ENCODE assay signal across 25 cellular contexts in genomic region chr14:64184103-64184729, GRCh38.
A peak's percentile ranks its signal among the peaks of the same experiment; 100 is the strongest.
DNase-seq lines count a peak whose midpoint lies in the region; ATAC-seq and TF ChIP-seq lines count a peak whose summit lies in the region.
"Had no signal": no experiment of that assay in that cellular context is flagged by ENCODE, and none has a peak within 500 bp of the region (broad histone marks: within the 10 kb centered on the region; RNA-seq: fewer than 3 reads in every experiment).

No MANE protein-coding gene starts in this region.

- no peaks in the 10 kb centered on the region for H3K9me3 ChIP-seq in DND-41 (ENCODE audit: insufficient read depth, low read length, severe bottlenecking)
- no peaks in the 10 kb centered on the region for H3K9me3 ChIP-seq in SK-N-MC (ENCODE audit: low read depth, low read length)
- no peaks in the 10 kb centered on the region for H3K9me3 ChIP-seq in tibial nerve

- no peaks in the 10 kb centered on the region for H3K27me3 Mint-ChIP-seq in memory B cell
- H3K27me3 Mint-ChIP-seq: CD4-positive, alpha-beta T cell had no signal

- no peak for TF ChIP-seq POLR2A in tibial nerve (IDR thresholded peaks at IDR 0.05)

- TF ChIP-seq CTCF in DND-41 (IDR thresholded peaks at IDR 0.05; ENCODE audit: borderline replicate concordance, extremely low read depth, low read length, poor library complexity, severe bottlenecking) (no peak), tibial nerve (IDR thresholded peaks at IDR 0.05) (no peak)

- no peak overlapping the region for H2AFZ ChIP-seq in DND-41 (ENCODE audit: low read depth, low read length)
- H2AFZ ChIP-seq: GM23248 had no signal

- H3K27ac ChIP-seq in DND-41 (ENCODE audit: low read length) = no peak overlapping the region
- 0 out of 2 replicates have a peak overlapping the region, but pooled peaks have one; percentile 22 for H3K27ac ChIP-seq in SK-N-MC
- no peak overlapping the region for H3K27ac ChIP-seq in tibial nerve
- H3K27ac ChIP-seq: BLaER1 treated with 17β-estradiol and CSF1 and Interleukin-3, amounts not matched to agents 10 nM and 100 nM; GM23248 had no signal

- no peaks in the 10 kb centered on the region for H3K79me2 ChIP-seq in DND-41 (ENCODE audit: insufficient read depth, low read length)

- H3K9me3 Mint-ChIP-seq in memory B cell = no peaks in the 10 kb centered on the region
- H3K9me3 Mint-ChIP-seq in stimulated activated effector memory CD8-positive, alpha-beta T cell treated with anti-CD3 and anti-CD28 coated beads, Interleukin-12 subunit alpha, Interleukin-12 subunit beta, amount 100 ng/mL, for 72 hours = no peaks in the 10 kb centered on the region
- H3K9me3 Mint-ChIP-seq: CD4-positive, alpha-beta T cell had no signal

- peaks cover 62% of the 10 kb centered on the region for H3K36me3 ChIP-seq in DND-41 (ENCODE audit: insufficient read depth, low read length)
- peaks cover 4% of the 10 kb centered on the region; the same call in 1 of the 2 replicates for H3K36me3 ChIP-seq in SK-N-MC (ENCODE audit: insufficient read depth, low read length)
- peaks cover 0 to 57% (median 0%) of the 10 kb centered on the region in 3 donors for H3K36me3 ChIP-seq in tibial nerve

- no peaks in the 10 kb centered on the region for H4K20me1 ChIP-seq in DND-41 (ENCODE audit: insufficient read depth, low read length)
- H4K20me1 ChIP-seq: BLaER1 treated with 17β-estradiol and CSF1 and Interleukin-3, amounts not matched to agents 10 nM and 100 nM had no signal

- no peak overlapping the region for H3K9ac ChIP-seq in DND-41 (ENCODE audit: low read depth, low read length)
- no peak overlapping the region for H3K9ac ChIP-seq in SK-N-MC (ENCODE audit: insufficient read length)
- H3K9ac ChIP-seq: BLaER1 treated with 17β-estradiol and CSF1 and Interleukin-3, amounts not matched to agents 10 nM and 100 nM; GM23248 had no signal

- H3K4me2 ChIP-seq in DND-41 (ENCODE audit: insufficient read depth, low read length) = no peak overlapping the region
- H3K4me2 ChIP-seq: BLaER1 treated with 17β-estradiol and CSF1 and Interleukin-3, amounts not matched to agents 10 nM and 100 nM had no signal

- no peak overlapping the region for H3K4me3 Mint-ChIP-seq in memory B cell
- no peak overlapping the region for H3K4me3 Mint-ChIP-seq in stimulated activated effector memory CD8-positive, alpha-beta T cell treated with anti-CD3 and anti-CD28 coated beads, Interleukin-12 subunit alpha, Interleukin-12 subunit beta, amount 100 ng/mL, for 72 hours
- H3K4me3 Mint-ChIP-seq: CD4-positive, alpha-beta T cell; H9 had no signal

- DNase-seq in DND-41 = no peak
- DNase-seq in SK-N-MC (ENCODE audit: low read depth, low spot score) = no peak
- no peak for DNase-seq in memory B cell (ENCODE audit: low spot score in 2 of 2)
- no peak for DNase-seq in stimulated activated effector memory CD8-positive, alpha-beta T cell treated with anti-CD3 and anti-CD28 coated beads, Interleukin-12 subunit alpha, Interleukin-12 subunit beta, amount 100 ng/mL, for 72 hours (ENCODE audit: low spot score in 2 of 2)
- DNase-seq in H4 (ENCODE audit: low spot score) = no peak
- DNase-seq in dedifferentiated amniotic fluid mesenchymal stem cell (ENCODE audit: extremely low spot score) = no peak
- DNase-seq in tibial nerve (ENCODE audit: low spot score in 2 of 2) = no peak
- DNase-seq: AML-193; CD4-positive, alpha-beta T cell; COR-L47; DMS53; GDM1; GM23248; H9; NCI-H1048; NCI-H1417; NCI-H1694; NCI-H2029 treated with DMSO at 0.1 percent for 48 hours; NCI-H2227 treated with DMSO at 0.1 percent for 48 hours; NCI-H526 treated with DMSO at 0.1 percent for 48 hours; RPMI8226; SHP77 had no signal

- H3K4me1 Mint-ChIP-seq in memory B cell = peaks cover 2% of the 10 kb centered on the region
- H3K4me1 Mint-ChIP-seq in stimulated activated effector memory CD8-positive, alpha-beta T cell treated with anti-CD3 and anti-CD28 coated beads, Interleukin-12 subunit alpha, Interleukin-12 subunit beta, amount 100 ng/mL, for 72 hours = no peaks in the 10 kb centered on the region

- WGBS in tibial nerve, 2 donors = 93% methylated on average over 7 of the region's 7 CpGs

- peak overlapping the region; percentile 47 for H3K27ac Mint-ChIP-seq in memory B cell
- peak overlapping the region; percentile 74 for H3K27ac Mint-ChIP-seq in stimulated activated effector memory CD8-positive, alpha-beta T cell treated with anti-CD3 and anti-CD28 coated beads, Interleukin-12 subunit alpha, Interleukin-12 subunit beta, amount 100 ng/mL, for 72 hours
- H3K27ac Mint-ChIP-seq: CD4-positive, alpha-beta T cell had no signal

- no peak overlapping the region for H3K4me3 ChIP-seq in DND-41 (ENCODE audit: low read depth in 1 of 2, low read length in 2 of 2)
- H3K4me3 ChIP-seq in SK-N-MC = no peak overlapping the region
- no peak overlapping the region for H3K4me3 ChIP-seq in tibial nerve
- H3K4me3 ChIP-seq: BLaER1 treated with 17β-estradiol and CSF1 and Interleukin-3, amounts not matched to agents 10 nM and 100 nM; GM12878; GM23248 had no signal

- peaks cover 8% of the 10 kb centered on the region for H3K36me3 Mint-ChIP-seq in memory B cell
- H3K36me3 Mint-ChIP-seq in stimulated activated effector memory CD8-positive, alpha-beta T cell treated with anti-CD3 and anti-CD28 coated beads, Interleukin-12 subunit alpha, Interleukin-12 subunit beta, amount 100 ng/mL, for 72 hours = peaks cover 69% of the 10 kb centered on the region

- TF ChIP-seq EP300 in tibial nerve (IDR thresholded peaks at IDR 0.05) = no peak

- no peaks in the 10 kb centered on the region for H3K27me3 ChIP-seq in DND-41 (ENCODE audit: insufficient read depth, low read length, poor library complexity)
- H3K27me3 ChIP-seq in tibial nerve = no peaks in the 10 kb centered on the region
- H3K27me3 ChIP-seq: BLaER1 treated with 17β-estradiol and CSF1 and Interleukin-3, amounts not matched to agents 10 nM and 100 nM had no signal

- H3K4me1 ChIP-seq in DND-41 (ENCODE audit: insufficient read depth, low read length) (no peaks in the 10 kb centered on the region), tibial nerve (no peaks in the 10 kb centered on the region)
- H3K4me1 ChIP-seq: BLaER1 treated with 17β-estradiol and CSF1 and Interleukin-3, amounts not matched to agents 10 nM and 100 nM had no signal

- ATAC-seq in DND-41 (ENCODE audit: insufficient read depth, low read depth) (0 out of 3 replicates have a peak, but pooled peaks have one; percentile 29), memory B cell (ENCODE audit: low read depth) (no peak), HG03159 (IDR thresholded peaks at IDR 0.05; ENCODE audit: unreplicated experiment) (no peak)
- no peak for ATAC-seq in stimulated activated effector memory CD8-positive, alpha-beta T cell treated with anti-CD3 and anti-CD28 coated beads, Interleukin-12 subunit alpha, Interleukin-12 subunit beta, amount 100 ng/mL, for 72 hours
- ATAC-seq: GM12878 had no signal
